In the genomic region with DNA sequence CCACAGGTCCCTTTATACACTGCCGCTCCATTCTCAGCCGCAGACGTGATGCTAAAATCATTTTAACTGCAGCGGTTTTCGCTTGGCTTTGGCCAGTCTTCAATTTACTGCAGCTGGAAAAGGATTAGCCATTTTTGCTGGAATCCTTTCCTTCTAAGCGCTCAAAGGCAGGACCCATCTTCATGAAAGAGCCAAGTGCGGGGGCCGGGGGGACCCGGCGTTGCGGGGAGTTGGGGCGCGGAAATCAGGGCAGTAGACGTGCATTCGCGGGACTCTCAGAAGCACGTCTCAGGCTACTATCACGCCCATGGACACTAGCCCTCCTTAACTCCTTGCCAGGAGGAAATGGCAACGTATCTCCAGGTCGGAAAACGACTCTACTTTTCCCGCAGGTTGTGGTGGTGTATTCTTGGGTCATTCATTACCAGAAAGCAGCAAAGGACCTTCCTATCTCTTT, we compare ENCODE assay signal across 11 cellular contexts. TPM values are rescaled to one million over a fixed set of nuclear protein-coding genes. Genes with fewer than 3 reads are reported as not detected.
DNase-seq lines count a peak whose midpoint lies in the region; ATAC-seq and TF ChIP-seq lines count a peak whose summit lies in the region.
"Had no signal": no experiment of that assay in that cellular context is flagged by ENCODE, and none has a peak within 500 bp of the region (broad histone marks: within the 10 kb centered on the region; RNA-seq: fewer than 3 reads in every experiment).

No MANE protein-coding gene starts in this region.

- CTCF ChIA-PET in activated CD8-positive, alpha-beta memory T cell treated with anti-CD3 and anti-CD28 coated beads, Interleukin-2, amount 10 ng/mL, durations not matched to agents 7 days and 5 days (lab: Charles Lee), result no interaction called here

- ATAC-seq in activated CD8-positive, alpha-beta memory T cell treated with anti-CD3 and anti-CD28 coated beads, Interleukin-2, amount 10 ng/mL, durations not matched to agents 7 days and 5 days, result no peak
- ATAC-seq in GM19455 (IDR thresholded peaks at IDR 0.05; ENCODE audit: unreplicated experiment), result no peak

- peaks cover 14% of the 10 kb centered on the region for H3K4me1 Mint-ChIP-seq in activated CD8-positive, alpha-beta memory T cell treated with anti-CD3 and anti-CD28 coated beads, Interleukin-2, amount 10 ng/mL, durations not matched to agents 7 days and 5 days
- H3K4me1 Mint-ChIP-seq in activated T-cell treated with anti-CD3 and anti-CD28 coated beads, Interleukin-2, amount 50 U/mL, for 24 hours (ENCODE audit: low read depth), result peaks cover 19% of the 10 kb centered on the region

- H3K27me3 ChIP-seq in breast epithelium, result peaks cover 3 to 96% of the 10 kb centered on the region in 2 donors

- no peak for TF ChIP-seq POLR2A in breast epithelium (IDR thresholded peaks at IDR 0.05)

- no peaks in the 10 kb centered on the region for H3K9me3 Mint-ChIP-seq in activated CD8-positive, alpha-beta memory T cell treated with anti-CD3 and anti-CD28 coated beads, Interleukin-2, amount 10 ng/mL, durations not matched to agents 7 days and 5 days (ENCODE audit: low read depth)
- H3K9me3 Mint-ChIP-seq in activated T-cell treated with anti-CD3 and anti-CD28 coated beads, Interleukin-2, amount 50 U/mL, for 24 hours, result no peaks in the 10 kb centered on the region

- no peak overlapping the region for H3K4me3 Mint-ChIP-seq in activated CD8-positive, alpha-beta memory T cell treated with anti-CD3 and anti-CD28 coated beads, Interleukin-2, amount 10 ng/mL, durations not matched to agents 7 days and 5 days
- H3K4me3 Mint-ChIP-seq in activated T-cell treated with anti-CD3 and anti-CD28 coated beads, Interleukin-2, amount 50 U/mL, for 24 hours, result no peak overlapping the region

- peaks cover 62% of the 10 kb centered on the region for H3K27me3 Mint-ChIP-seq in activated CD8-positive, alpha-beta memory T cell treated with anti-CD3 and anti-CD28 coated beads, Interleukin-2, amount 10 ng/mL, durations not matched to agents 7 days and 5 days
- H3K27me3 Mint-ChIP-seq in activated T-cell treated with anti-CD3 and anti-CD28 coated beads, Interleukin-2, amount 50 U/mL, for 24 hours, result peaks cover 74% of the 10 kb centered on the region

- no peak for TF ChIP-seq CTCF in breast epithelium (IDR thresholded peaks at IDR 0.05)

- 1 to 4% methylated on average over 14 to 17 of the region's 22 CpGs for WGBS in mesodermal cell (ENCODE audit: insufficient coverage in 2 of 2), 2 experiments
- 1% methylated on average over 22 of the region's 22 CpGs for WGBS in urinary bladder

- H3K4me3 ChIP-seq in breast epithelium (peak overlapping the region; percentile 5 to 63 (median 42)), mesodermal cell (ENCODE audit: extremely low read depth, insufficient read depth, low read length, poor library complexity, severe bottlenecking) (peak overlapping the region; percentile 66), urinary bladder (ENCODE audit: low read depth, low read length) (peak overlapping the region; percentile 14)

- peaks cover 3% of the 10 kb centered on the region for H3K36me3 Mint-ChIP-seq in activated CD8-positive, alpha-beta memory T cell treated with anti-CD3 and anti-CD28 coated beads, Interleukin-2, amount 10 ng/mL, durations not matched to agents 7 days and 5 days
- H3K36me3 Mint-ChIP-seq in activated T-cell treated with anti-CD3 and anti-CD28 coated beads, Interleukin-2, amount 50 U/mL, for 24 hours (ENCODE audit: low read depth), result no peaks in the 10 kb centered on the region

- no peak for DNase-seq in activated CD8-positive, alpha-beta memory T cell treated with anti-CD3 and anti-CD28 coated beads, Interleukin-2, amount 10 ng/mL, durations not matched to agents 7 days and 5 days
- DNase-seq in activated CD8-positive, alpha-beta memory T cell treated with anti-CD3 and anti-CD28 coated beads, Interleukin-2, amount 50 U/mL, for 4 hours, result no peak
- DNase-seq in breast epithelium (ENCODE audit: low spot score in 2 of 2), result no peak
- DNase-seq in SKM-1 treated with dmso at 0.1 percent for 144 hours (lab: John Stamatoyannopoulos, UW; ENCODE audit: unreplicated experiment), result no peak
- no peak for DNase-seq in activated T-cell treated with anti-CD3 and anti-CD28 coated beads, Interleukin-2, amount 50 U/mL, for 24 hours
- DNase-seq: KG1 had no signal

- peak overlapping the region; percentile 15 for H3K27ac Mint-ChIP-seq in activated CD8-positive, alpha-beta memory T cell treated with anti-CD3 and anti-CD28 coated beads, Interleukin-2, amount 10 ng/mL, durations not matched to agents 7 days and 5 days
- H3K27ac Mint-ChIP-seq in activated T-cell treated with anti-CD3 and anti-CD28 coated beads, Interleukin-2, amount 50 U/mL, for 24 hours, result no peak overlapping the region

- no peaks in the 10 kb centered on the region for H3K36me3 ChIP-seq in breast epithelium
- H3K36me3 ChIP-seq in mesodermal cell (ENCODE audit: control insufficient read depth, insufficient read depth, low read length), result no peaks in the 10 kb centered on the region
- H3K36me3 ChIP-seq in urinary bladder (ENCODE audit: insufficient read depth), result no peaks in the 10 kb centered on the region

- H3K9me3 ChIP-seq in breast epithelium (no peaks in the 10 kb centered on the region), mesodermal cell (ENCODE audit: control insufficient read depth, low read length) (no peaks in the 10 kb centered on the region)

- H3K4me1 ChIP-seq in breast epithelium (peaks cover 6 to 26% of the 10 kb centered on the region in 2 donors), mesodermal cell (ENCODE audit: control insufficient read depth, insufficient read depth, low read length, poor library complexity, severe bottlenecking) (no peaks in the 10 kb centered on the region), urinary bladder (ENCODE audit: insufficient read depth) (no peaks in the 10 kb centered on the region)

- intact Hi-C loops in breast epithelium (cut with DNase I; ENCODE audit: low total_unique reads), result no loop called here

- H3K27ac ChIP-seq in breast epithelium (no peak overlapping the region), mesodermal cell (ENCODE audit: low read depth, low read length, severe bottlenecking) (peak overlapping the region; percentile 1), urinary bladder (ENCODE audit: low read depth) (no peak overlapping the region)
- H3K27ac ChIP-seq: C4-2B, skin epidermis had no signal

RNA-seq across cellular contexts. Expression of a gene that starts 1.7 kb away (rescaled TPM):
- total RNA-seq in activated CD8-positive, alpha-beta memory T cell treated with anti-CD3 and anti-CD28 coated beads, Interleukin-2, amount 10 ng/mL, durations not matched to agents 7 days and 5 days, result not detected
- under 1 TPM in 2 of 3 donors, not detected in 1; 0.33 to 0.44 TPM for total RNA-seq in breast epithelium
- polyA plus RNA-seq in mesodermal cell (2013, experiment 1 of 2), result 27.1 TPM
- 24.9 TPM for polyA plus RNA-seq in mesodermal cell (2013, experiment 2 of 2)
- total RNA-seq in urinary bladder, result 18.5 TPM
- polyA plus RNA-seq in urinary bladder, result 4.0 TPM

Comparison
In these comparisons a context has a peak if more than half of its experiments do, and no peak if none do; other contexts are left out.
1. H3K4me3 ChIP-seq: peak in every context shown above with its lines; median percentile 66 in mesodermal cell; 42 in breast epithelium; 14 in urinary bladder.
2. RNA of a gene that starts 1.7 kb away (total RNA-seq): 18.5 TPM in urinary bladder (single experiment); 0.33 to 0.44 TPM in breast epithelium and not detected in activated CD8-positive, alpha-beta memory T cell treated with anti-CD3 and anti-CD28 coated beads, Interleukin-2, amount 10 ng/mL, durations not matched to agents 7 days and 5 days; every median in the first group is over 10 times any median in the second.